Comparison of ENCODE assay signal across 8 cellular contexts in genomic region chr1:27296773-27297214, GRCh38. TPM values are rescaled to one million over a fixed set of nuclear protein-coding genes. Genes with fewer than 3 reads are reported as not detected.
DNase-seq lines count a peak whose midpoint lies in the region; ATAC-seq and TF ChIP-seq lines count a peak whose summit lies in the region.

No MANE protein-coding gene starts in this region.

- DNase-seq in Daoy (ENCODE audit: low read depth): peak; percentile 55
- DNase-seq in MM.1S: peak; percentile 27
- DNase-seq in activated B cell treated with CpG ODN at 0.5 μM for 24 hours: peak; percentile 61
- peak; percentile 56 for DNase-seq in MCF 10A (ENCODE audit: unreplicated experiment)
- peak; percentile 80 for DNase-seq in islet precursor cell
- DNase-seq in stimulated activated CD4-positive, alpha-beta T cell treated with anti-CD3 and anti-CD28 coated beads, Interleukin-15, amount 100 ng/mL, for 1 hour (ENCODE audit: low read depth in 1 of 2, low spot score in 1 of 2): peak; percentile 26 to 64

- CTCF ChIA-PET in activated B cell treated with CpG ODN at 0.5 μM for 24 hours (lab: Charles Lee) (interaction anchor here (0.7 to 10.7 kb wide), 41 partner anchors 10 to 408 kb away, joined by 3 to 208 read pairs (median 4); partner anchors contain the start of genes AHDC1, CD164L2, GPR3 and IFI6), MCF 10A (lab: Yijun Ruan, JAX) (interaction anchor here (0.6 to 13.1 kb wide), 42 partner anchors 11 to 422 kb away, joined by 3 to 225 read pairs (median 6); partner anchors contain the start of genes AHDC1, CD164L2, GPR3 and MAP3K6)

- H3K4me2 ChIP-seq in MM.1S (ENCODE audit: low read depth, low read length): no peak overlapping the region

- H3K36me3 Mint-ChIP-seq in activated B cell treated with CpG ODN at 0.5 μM for 24 hours (ENCODE audit: low read depth) (peaks cover 80% of the 10 kb centered on the region), MCF 10A (ENCODE audit: insufficient read depth, unreplicated experiment) (peaks cover 31% of the 10 kb centered on the region)

- H3K9me2 ChIP-seq in MM.1S (replicated peaks; ENCODE audit: insufficient read depth, low read length): no peaks in the 10 kb centered on the region

- H3K27ac Mint-ChIP-seq in activated B cell treated with CpG ODN at 0.5 μM for 24 hours (no peak overlapping the region), MCF 10A (ENCODE audit: low read depth, unreplicated experiment) (no peak overlapping the region)

- H2AFZ ChIP-seq in MM.1S (ENCODE audit: low read length): no peak overlapping the region

- H3K4me3 Mint-ChIP-seq in activated B cell treated with CpG ODN at 0.5 μM for 24 hours (no peak overlapping the region), MCF 10A (ENCODE audit: unreplicated experiment) (no peak overlapping the region)

- POLR2A ChIA-PET in activated B cell treated with CpG ODN at 0.5 μM for 24 hours (lab: Charles Lee): interaction anchor here (0.6 to 3.3 kb wide), 2 partner anchors 98 to 375 kb away, joined by 6 to 11 read pairs; no protein-coding TSS in a partner anchor
- POLR2A ChIA-PET in MCF 10A (lab: Yijun Ruan, JAX): interaction anchor here (0.7 to 3.3 kb wide), 5 partner anchors 26 to 143 kb away, joined by 3 to 18 read pairs (median 3); partner anchors contain the start of gene TMEM222

- H4K20me1 ChIP-seq in MM.1S (ENCODE audit: insufficient read depth, low read length): no peaks in the 10 kb centered on the region

- H3K79me2 ChIP-seq in MM.1S (ENCODE audit: low read length): no peaks in the 10 kb centered on the region

- H3K27me3 ChIP-seq in MM.1S (replicated peaks; ENCODE audit: insufficient read depth, low read length): no peaks in the 10 kb centered on the region

- peak; percentile 67 for ATAC-seq in activated B cell treated with CpG ODN at 0.5 μM for 24 hours (ENCODE audit: low read depth)
- no peak for ATAC-seq in HG03025 (IDR thresholded peaks at IDR 0.05; ENCODE audit: low FRiP score, unreplicated experiment)
- no peak for ATAC-seq in GM18520 (IDR thresholded peaks at IDR 0.05; ENCODE audit: unreplicated experiment)

- no peak overlapping the region for H3K9ac ChIP-seq in MM.1S (ENCODE audit: low read length)

- H3K9me3 ChIP-seq in MM.1S (replicated peaks; ENCODE audit: insufficient read depth, low read length): no peaks in the 10 kb centered on the region

- H3K9me3 Mint-ChIP-seq in activated B cell treated with CpG ODN at 0.5 μM for 24 hours: no peaks in the 10 kb centered on the region
- H3K9me3 Mint-ChIP-seq in MCF 10A (ENCODE audit: unreplicated experiment): no peaks in the 10 kb centered on the region

- no peaks in the 10 kb centered on the region for H3K36me3 ChIP-seq in MM.1S (replicated peaks; ENCODE audit: insufficient read depth, low read length)

- H3F3A ChIP-seq in MM.1S (ENCODE audit: insufficient read depth, low read length): no peaks in the 10 kb centered on the region

- intact Hi-C loops in activated B cell treated with CpG ODN at 0.5 μM for 24 hours (cut with micrococcal nuclease): loop anchor here (1.0 kb wide), 2 partner anchors 99 to 310 kb away; no protein-coding TSS in a partner anchor
- intact Hi-C loops in MCF 10A (cut with micrococcal nuclease): loop anchor here (5.0 kb wide), 3 partner anchors 254 to 366 kb away; no protein-coding TSS in a partner anchor

- no peak overlapping the region for H3K27ac ChIP-seq in MM.1S (ENCODE audit: low read length)

- TF ChIP-seq CTCF in MM.1S (IDR thresholded peaks at IDR 0.05; ENCODE audit: low read length): peak; percentile 64
- no peak for TF ChIP-seq CTCF in activated B cell treated with CpG ODN at 0.5 μM for 24 hours (IDR thresholded peaks at IDR 0.05)
- peak; percentile 61 for TF ChIP-seq CTCF in MCF 10A (IDR thresholded peaks at IDR 0.05; ENCODE audit: unreplicated experiment)

- H3K27me3 Mint-ChIP-seq in activated B cell treated with CpG ODN at 0.5 μM for 24 hours (no peaks in the 10 kb centered on the region), MCF 10A (ENCODE audit: insufficient read depth, unreplicated experiment) (no peaks in the 10 kb centered on the region)

- no peaks in the 10 kb centered on the region for H3K4me1 ChIP-seq in MM.1S (ENCODE audit: low read length)

- BruUV-seq in MCF 10A (replicated peaks; lab: Mats Ljungman, UMichigan): no TSS peak

- H3K4me1 Mint-ChIP-seq in activated B cell treated with CpG ODN at 0.5 μM for 24 hours: peaks cover 3% of the 10 kb centered on the region
- peaks cover 13% of the 10 kb centered on the region for H3K4me1 Mint-ChIP-seq in MCF 10A (ENCODE audit: insufficient read depth, unreplicated experiment)

- H3K4me3 ChIP-seq in MM.1S (ENCODE audit: low read length): no peak overlapping the region

RNA-seq across cellular contexts. Expression of gene TMEM222, which starts 25.2 kb away (rescaled TPM):
- 54.9 and 65.0 TPM in 2 replicates for total RNA-seq in Daoy (2014; rRNA removed; shearing (Covaris generic))
- total RNA-seq in activated B cell treated with CpG ODN at 0.5 μM for 24 hours (39.3 and 43.0 TPM in 2 replicates), MCF 10A (2022) (36.9 and 38.3 TPM in 2 replicates)

RNA-seq across cellular contexts. Expression of gene SYTL1, which starts 45.0 kb away (rescaled TPM):
- 1.2 and 2.1 TPM in 2 replicates for total RNA-seq in Daoy (2014; rRNA removed; shearing (Covaris generic))
- total RNA-seq in activated B cell treated with CpG ODN at 0.5 μM for 24 hours: 76.0 and 81.9 TPM in 2 replicates
- total RNA-seq in MCF 10A (2022): 64.8 and 81.8 TPM in 2 replicates

Comparison
In these comparisons a context has a peak if more than half of its experiments do, and no peak if none do; other contexts are left out.
1. DNase-seq: peak in every context shown above with its lines; median percentile 80 in islet precursor cell; 61 in activated B cell treated with CpG ODN at 0.5 μM for 24 hours; 56 in MCF 10A; 55 in Daoy; 45 in stimulated activated CD4-positive, alpha-beta T cell treated with anti-CD3 and anti-CD28 coated beads, Interleukin-15, amount 100 ng/mL, for 1 hour; 27 in MM.1S.
2. RNA of gene SYTL1, which starts 45.0 kb away (total RNA-seq): 64.8 to 81.8 TPM in MCF 10A and 76.0 to 81.9 TPM in activated B cell treated with CpG ODN at 0.5 μM for 24 hours; 1.2 to 2.1 TPM in Daoy; every median in the first group is over 10 times any median in the second.